Comparison of ENCODE assay signal across 22 cellular contexts in genomic region chr3:126714296-126714900, GRCh38.
"Had no signal": no experiment of that assay in that cellular context is flagged by ENCODE, and none has a peak within 500 bp of the region (broad histone marks: within the 10 kb centered on the region; RNA-seq: fewer than 3 reads in every experiment).

No MANE protein-coding gene starts in this region.

- H3K4me3 ChIP-seq: gastroesophageal sphincter, mucosa of descending colon, prostate gland, right lobe of liver, smooth muscle cell, stomach, testis, upper lobe of left lung had no signal

- H3K9me3 ChIP-seq: gastroesophageal sphincter, mucosa of descending colon, prostate gland, right lobe of liver, stomach, testis, upper lobe of left lung had no signal

- H3K4me1 ChIP-seq: gastroesophageal sphincter, prostate gland, right lobe of liver, stomach, testis, upper lobe of left lung had no signal

- H3K4me2 ChIP-seq: smooth muscle cell had no signal

- H3K27me3 ChIP-seq: brain microvascular endothelial cell, gastroesophageal sphincter, right lobe of liver, stomach, testis, upper lobe of left lung had no signal

- DNase-seq: activated CD4-positive, alpha-beta memory T cell treated with anti-CD3 and anti-CD28 coated beads, Interleukin-2, amount 10 ng/mL, durations not matched to agents 7 days and 5 days; activated CD4-positive, alpha-beta T cell treated with anti-CD3 and anti-CD28 coated beads for 48 hours; activated CD4-positive, CD25-positive, alpha-beta regulatory T cell; activated naive CD4-positive, alpha-beta T cell treated with anti-CD3 and anti-CD28 coated beads for 36 hours; activated naive CD8-positive, alpha-beta T cell treated with anti-CD3 and anti-CD28 coated beads, Interleukin-2, amount 50 U/mL, for 24 hours; activated T-cell treated with anti-CD3 and anti-CD28 coated beads, Interleukin-2, amount 50 U/mL, for 24 hours; aorta; brain microvascular endothelial cell; cortex of kidney; effector CD8-positive, alpha-beta T cell; mucosa of descending colon; naive B cell; right lobe of liver; stimulated activated CD4-positive, alpha-beta T cell treated with anti-CD3 and anti-CD28 coated beads, Interleukin-4, amount 100 ng/mL, for 1 hour; stomach; SW 1271; testis; upper lobe of left lung had no signal

- H3K27ac ChIP-seq: brain microvascular endothelial cell, gastroesophageal sphincter, prostate gland, right lobe of liver, stomach, testis, upper lobe of left lung had no signal

- H3K36me3 ChIP-seq: brain microvascular endothelial cell, gastroesophageal sphincter, prostate gland, right lobe of liver, stomach, upper lobe of left lung had no signal

- ATAC-seq: activated naive CD8-positive, alpha-beta T cell treated with anti-CD3 and anti-CD28 coated beads, Interleukin-2, amount 50 U/mL, for 24 hours; esophagus mucosa; gastroesophageal sphincter; mucosa of descending colon had no signal
